In genomic region chr4:139675651-139676050, GRCh38 we compare ENCODE assay signal across 1 cellular context.
TF ChIP-seq lines count a peak whose summit lies in the region.

No MANE protein-coding gene starts in this region.

TF ChIP-seq in HepG2, 621 proteins besides CTCF, POLR2A, EP300 and RAD21 (continued from another document):
- no peak for TF ChIP-seq CEBPZ (IDR thresholded peaks at IDR 0.05; ENCODE audit: low read length)
- no peak for TF ChIP-seq ZNF264 (CRISPR knock-in tag; IDR thresholded peaks at IDR 0.05)
- TF ChIP-seq ZFP37 (CRISPR knock-in tag; IDR thresholded peaks at IDR 0.05; ENCODE audit: borderline replicate concordance) = no peak
- TF ChIP-seq ZNF138 (CRISPR knock-in tag; IDR thresholded peaks at IDR 0.05; ENCODE audit: low read depth) = no peak
- no peak for TF ChIP-seq ZBTB25 (CRISPR knock-in tag; IDR thresholded peaks at IDR 0.05)
- no peak for TF ChIP-seq SNAPC4 (CRISPR knock-in tag; IDR thresholded peaks at IDR 0.05)
- no peak for TF ChIP-seq ZNF446 (CRISPR knock-in tag; IDR thresholded peaks at IDR 0.05)
- no peak for TF ChIP-seq FOXC1 (CRISPR knock-in tag; IDR thresholded peaks at IDR 0.05; ENCODE audit: borderline replicate concordance)
- no peak for TF ChIP-seq BRCA1 (CRISPR knock-in tag; IDR thresholded peaks at IDR 0.05)
- TF ChIP-seq ISX (CRISPR knock-in tag; conservative IDR thresholded peaks at IDR 0.05) = no peak
- TF ChIP-seq SETDB1 (CRISPR knock-in tag; IDR thresholded peaks at IDR 0.05; ENCODE audit: borderline replicate concordance) = no peak
- TF ChIP-seq ZNF598 (CRISPR knock-in tag; IDR thresholded peaks at IDR 0.05; ENCODE audit: borderline replicate concordance) = no peak
- no peak for TF ChIP-seq CBFB (CRISPR knock-in tag; IDR thresholded peaks at IDR 0.05)
- TF ChIP-seq ZNF879 (CRISPR knock-in tag; IDR thresholded peaks at IDR 0.05) = no peak
- TF ChIP-seq CREBL2 (CRISPR knock-in tag; IDR thresholded peaks at IDR 0.05; ENCODE audit: borderline replicate concordance) = no peak
- TF ChIP-seq CEBPB (IDR thresholded peaks at IDR 0.05; ENCODE audit: borderline replicate concordance, low read depth, low read length) = peak; percentile 95
- no peak for TF ChIP-seq AHR (CRISPR knock-in tag; IDR thresholded peaks at IDR 0.05)
- TF ChIP-seq PBX3 (CRISPR knock-in tag; IDR thresholded peaks at IDR 0.05; ENCODE audit: borderline replicate concordance) = no peak
- TF ChIP-seq SMAD9 (CRISPR knock-in tag; IDR thresholded peaks at IDR 0.05) = no peak
- no peak for TF ChIP-seq TERF1 (CRISPR knock-in tag; IDR thresholded peaks at IDR 0.05)
- TF ChIP-seq MAZ (IDR thresholded peaks at IDR 0.05; ENCODE audit: borderline replicate concordance, low read depth, low read length) = no peak
- TF ChIP-seq MAZ (CRISPR knock-in tag; IDR thresholded peaks at IDR 0.05; ENCODE audit: low read depth) = no peak
